Comparison of ENCODE assay signal across 1 cellular context in genomic region chr19:28199323-28199722, GRCh38.
TF ChIP-seq lines count a peak whose summit lies in the region.

No MANE protein-coding gene starts in this region.

TF ChIP-seq in H1, 55 proteins besides CTCF, POLR2A, EP300 and RAD21 (continued from another document):
- TF ChIP-seq MAX (IDR thresholded peaks at IDR 0.05) (no peak), HDAC6 (IDR thresholded peaks at IDR 0.05; ENCODE audit: low read depth, low read length) (no peak), SRF (IDR thresholded peaks at IDR 0.05; ENCODE audit: low read depth, low read length) (no peak), SIN3A (conservative IDR thresholded peaks at IDR 0.05 in 1 of 2, IDR thresholded peaks at IDR 0.05 in 1 of 2; ENCODE audit: low read depth in 1 of 2, low read length in 2 of 2) (no peak), RBBP5 (IDR thresholded peaks at IDR 0.05; ENCODE audit: borderline replicate concordance, low read depth, low read length) (no peak), NANOG (IDR thresholded peaks at IDR 0.05; ENCODE audit: insufficient read depth, low read depth, low read length, poor library complexity, severe bottlenecking) (no peak)
